10 cellular contexts compared by ENCODE assay signal in genomic region chr3:30629736-30630135, GRCh38. TPM values are rescaled to one million over a fixed set of nuclear protein-coding genes. Genes with fewer than 3 reads are reported as not detected.
DNase-seq lines count a peak whose midpoint lies in the region; ATAC-seq and TF ChIP-seq lines count a peak whose summit lies in the region.
"Had no signal": no experiment of that assay in that cellular context is flagged by ENCODE, and none has a peak within 500 bp of the region (broad histone marks: within the 10 kb centered on the region; RNA-seq: fewer than 3 reads in every experiment).

No MANE protein-coding gene starts in this region.

- H3K27ac ChIP-seq in right lobe of liver (peak overlapping the region; percentile 16 to 92 (median 53)), testis (peak overlapping the region; percentile 47 to 65)
- H3K27ac ChIP-seq: pancreas had no signal

- WGBS in right lobe of liver (ENCODE audit: insufficient coverage, low coverage, low lambda C conversion rate, missing lambda C conversion rate) = 58% methylated on average over 6 of the region's 6 CpGs
- 61 to 63% methylated on average over 6 of the region's 6 CpGs for WGBS in testis, 2 donors

- H3K4me1 Mint-ChIP-seq in T-helper 2 cell treated with Interferon-gamma antibody and Interleukin-4, amounts not matched to agents 5 μg/mL and 100 μg/mL, for 36 hours (ENCODE audit: low read depth) = peaks cover 77% of the 10 kb centered on the region
- peaks cover 81% of the 10 kb centered on the region for H3K4me1 Mint-ChIP-seq in activated naive CD8-positive, alpha-beta T cell treated with anti-CD3 and anti-CD28 coated beads, Interleukin-2, amount 10 ng/mL, durations not matched to agents 7 days and 5 days

- peak overlapping the region; percentile 68 for H3K4me3 Mint-ChIP-seq in T-helper 2 cell treated with Interferon-gamma antibody and Interleukin-4, amounts not matched to agents 5 μg/mL and 100 μg/mL, for 36 hours
- peak overlapping the region; percentile 61 for H3K4me3 Mint-ChIP-seq in activated naive CD8-positive, alpha-beta T cell treated with anti-CD3 and anti-CD28 coated beads, Interleukin-2, amount 10 ng/mL, durations not matched to agents 7 days and 5 days

- intact Hi-C loops in right lobe of liver (cut with DNase I) = no loop called here
- intact Hi-C loops in testis (cut with DNase I; ENCODE audit: low total_unique reads) = no loop called here

- H3K9me3 ChIP-seq in right lobe of liver (no peaks in the 10 kb centered on the region), testis (no peaks in the 10 kb centered on the region)
- H3K9me3 ChIP-seq: pancreas had no signal

- H3K36me3 ChIP-seq in right lobe of liver (no peaks in the 10 kb centered on the region), testis (ENCODE audit: low read depth, missing control alignments) (no peaks in the 10 kb centered on the region)
- H3K36me3 ChIP-seq: pancreas had no signal

- ATAC-seq in activated naive CD8-positive, alpha-beta T cell treated with anti-CD3 and anti-CD28 coated beads, Interleukin-2, amount 10 ng/mL, durations not matched to agents 7 days and 5 days (ENCODE audit: low read depth) = no peak
- ATAC-seq in right lobe of liver (peak in 1 of 4 donors; percentile 25), HG03378 (IDR thresholded peaks at IDR 0.05; ENCODE audit: unreplicated experiment) (no peak)

- TF ChIP-seq POLR2A in right lobe of liver (IDR thresholded peaks at IDR 0.05) (no peak), testis (IDR thresholded peaks at IDR 0.05) (no peak)

- POLR2A ChIA-PET in activated naive CD8-positive, alpha-beta T cell treated with anti-CD3 and anti-CD28 coated beads, Interleukin-2, amount 10 ng/mL, durations not matched to agents 7 days and 5 days (lab: Charles Lee) = interaction anchor here (0.5 to 2.2 kb wide), 7 partner anchors 13 to 1314 kb away, joined by 3 to 33 read pairs (median 9); partner anchors contain the start of gene TGFBR2

- no peak for DNase-seq in T-helper 2 cell treated with Interferon-gamma antibody and Interleukin-4, amounts not matched to agents 5 μg/mL and 100 μg/mL, for 36 hours (ENCODE audit: low spot score)
- DNase-seq in T-helper 2 cell (no peak), right lobe of liver (no peak), testis (no peak), GDM1 (lab: John Stamatoyannopoulos, UW) (no peak)
- DNase-seq in activated naive CD8-positive, alpha-beta T cell treated with anti-CD3 and anti-CD28 coated beads, Interleukin-2, amount 10 ng/mL, durations not matched to agents 7 days and 5 days = no peak
- DNase-seq in activated CD4-positive, CD25-positive, alpha-beta regulatory T cell (lab: John Stamatoyannopoulos, UW) = no peak
- DNase-seq: NCI-H510A, pancreas had no signal

- H3K36me3 Mint-ChIP-seq in T-helper 2 cell treated with Interferon-gamma antibody and Interleukin-4, amounts not matched to agents 5 μg/mL and 100 μg/mL, for 36 hours (ENCODE audit: low read depth) = peaks cover 57% of the 10 kb centered on the region
- peaks cover 24% of the 10 kb centered on the region for H3K36me3 Mint-ChIP-seq in activated naive CD8-positive, alpha-beta T cell treated with anti-CD3 and anti-CD28 coated beads, Interleukin-2, amount 10 ng/mL, durations not matched to agents 7 days and 5 days

- TF ChIP-seq CTCF in right lobe of liver (IDR thresholded peaks at IDR 0.05) = no peak
- no peak for TF ChIP-seq CTCF in testis (IDR thresholded peaks at IDR 0.05)

- no peaks in the 10 kb centered on the region for H3K27me3 Mint-ChIP-seq in T-helper 2 cell treated with Interferon-gamma antibody and Interleukin-4, amounts not matched to agents 5 μg/mL and 100 μg/mL, for 36 hours (ENCODE audit: low read depth)
- no peaks in the 10 kb centered on the region for H3K27me3 Mint-ChIP-seq in activated naive CD8-positive, alpha-beta T cell treated with anti-CD3 and anti-CD28 coated beads, Interleukin-2, amount 10 ng/mL, durations not matched to agents 7 days and 5 days

- H3K4me3 ChIP-seq in right lobe of liver = no peak overlapping the region
- H3K4me3 ChIP-seq in testis = no peak overlapping the region
- H3K4me3 ChIP-seq: pancreas had no signal

- H3K27ac Mint-ChIP-seq in T-helper 2 cell treated with Interferon-gamma antibody and Interleukin-4, amounts not matched to agents 5 μg/mL and 100 μg/mL, for 36 hours = peak overlapping the region; percentile 96
- peak overlapping the region; percentile 89 for H3K27ac Mint-ChIP-seq in activated naive CD8-positive, alpha-beta T cell treated with anti-CD3 and anti-CD28 coated beads, Interleukin-2, amount 10 ng/mL, durations not matched to agents 7 days and 5 days

- no peaks in the 10 kb centered on the region for H3K9me3 Mint-ChIP-seq in T-helper 2 cell treated with Interferon-gamma antibody and Interleukin-4, amounts not matched to agents 5 μg/mL and 100 μg/mL, for 36 hours
- H3K9me3 Mint-ChIP-seq in activated naive CD8-positive, alpha-beta T cell treated with anti-CD3 and anti-CD28 coated beads, Interleukin-2, amount 10 ng/mL, durations not matched to agents 7 days and 5 days = no peaks in the 10 kb centered on the region

- H3K27me3 ChIP-seq in right lobe of liver (no peaks in the 10 kb centered on the region), testis (no peaks in the 10 kb centered on the region)
- H3K27me3 ChIP-seq: pancreas had no signal

- peaks cover 0 to 65% (median 23%) of the 10 kb centered on the region in 4 donors for H3K4me1 ChIP-seq in right lobe of liver
- peaks cover 23% of the 10 kb centered on the region for H3K4me1 ChIP-seq in testis

RNA-seq across cellular contexts. Expression of gene TGFBR2, which starts 23.3 kb away (rescaled TPM):
- total RNA-seq in activated naive CD8-positive, alpha-beta T cell treated with anti-CD3 and anti-CD28 coated beads, Interleukin-2, amount 10 ng/mL, durations not matched to agents 7 days and 5 days = 10 to 100 TPM; 86.9 to 92.2 TPM
- total RNA-seq in right lobe of liver (10 to 100 TPM; 24.9 to 52.6 (median 45.5) TPM), testis (10 to 100 TPM; 18.7 to 26.1 TPM)
- 35.3 TPM for polyA plus RNA-seq in testis (ENCODE audit: insufficient read depth, low read depth, low replicate concordance)
